28 cellular contexts compared by ENCODE assay signal in the genomic region with DNA sequence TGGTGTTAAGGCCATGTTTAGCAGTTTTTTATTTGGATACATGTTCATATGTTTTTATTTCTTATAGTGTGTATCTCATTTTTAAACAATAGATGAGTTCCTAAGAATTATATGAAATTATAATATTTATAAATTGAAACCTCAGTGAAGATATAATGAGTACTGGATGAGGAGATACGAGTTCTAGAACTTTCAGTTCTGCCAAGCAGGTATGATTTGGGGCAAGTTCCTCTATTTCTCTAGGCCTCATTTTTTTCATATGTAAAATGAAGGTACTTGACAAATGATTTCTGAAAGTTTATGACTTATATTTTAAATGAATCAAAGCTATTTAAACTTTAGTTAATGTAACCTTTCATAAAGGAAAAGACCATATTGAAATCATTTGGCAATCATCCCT.
"Had no signal": no experiment of that assay in that cellular context is flagged by ENCODE, and none has a peak within 500 bp of the region (broad histone marks: within the 10 kb centered on the region; RNA-seq: fewer than 3 reads in every experiment).

No MANE protein-coding gene starts in this region.

- H3K27me3 ChIP-seq: heart right ventricle, hepatocyte, pancreas, right lobe of liver, testis, tibial artery, upper lobe of right lung had no signal

- H3K4me1 Mint-ChIP-seq: nephron; neural crest cell; stimulated activated memory B cell treated with anti-CD40 and anti-IgM and Interleukin-4, amounts not matched to agents 10 μg/mL and 1 μg/mL and 100 μg/mL, for 72 hours; stimulated activated naive CD8-positive, alpha-beta T cell treated with anti-CD3 and anti-CD28 coated beads, Interleukin-15, amount 100 ng/mL, for 72 hours had no signal

- H2AFZ ChIP-seq: hepatocyte had no signal

- H3K27me3 Mint-ChIP-seq: naive thymus-derived CD8-positive, alpha-beta T cell; stimulated activated memory B cell treated with anti-CD40 and anti-IgM and Interleukin-4, amounts not matched to agents 10 μg/mL and 1 μg/mL and 100 μg/mL, for 72 hours; stimulated activated naive CD8-positive, alpha-beta T cell treated with anti-CD3 and anti-CD28 coated beads, Interleukin-15, amount 100 ng/mL, for 72 hours had no signal

- H3K9me3 ChIP-seq: heart right ventricle, left ventricle myocardium inferior, mucosa of descending colon, pancreas, prostate gland, right lobe of liver, testis, tibial artery, upper lobe of right lung had no signal

- H3K36me3 Mint-ChIP-seq: naive thymus-derived CD8-positive, alpha-beta T cell; stimulated activated memory B cell treated with anti-CD40 and anti-IgM and Interleukin-4, amounts not matched to agents 10 μg/mL and 1 μg/mL and 100 μg/mL, for 72 hours had no signal

- H3K9me3 Mint-ChIP-seq: naive thymus-derived CD8-positive, alpha-beta T cell; nephron; neural crest cell; stimulated activated memory B cell treated with anti-CD40 and anti-IgM and Interleukin-4, amounts not matched to agents 10 μg/mL and 1 μg/mL and 100 μg/mL, for 72 hours; stimulated activated naive CD8-positive, alpha-beta T cell treated with anti-CD3 and anti-CD28 coated beads, Interleukin-15, amount 100 ng/mL, for 72 hours had no signal

- H3K27ac ChIP-seq: heart right ventricle, hepatocyte, left ventricle myocardium inferior, pancreas, prostate gland, right lobe of liver, testis, tibial artery, upper lobe of right lung had no signal

- H3K36me3 ChIP-seq: heart right ventricle, left ventricle myocardium inferior, pancreas, prostate gland, right lobe of liver, tibial artery, upper lobe of right lung had no signal

- H3K4me2 ChIP-seq: hepatocyte, smooth muscle cell had no signal

- H3K4me1 ChIP-seq: heart right ventricle, left ventricle myocardium inferior, prostate gland, right lobe of liver, testis, tibial artery, upper lobe of right lung had no signal

- DNase-seq: heart right ventricle; islet precursor cell; left ventricle myocardium inferior; midbrain; mucosa of descending colon; naive thymus-derived CD8-positive, alpha-beta T cell; nucleus accumbens; pancreas; posterior cingulate gyrus; retina; right lobe of liver; stimulated activated CD4-positive, alpha-beta T cell treated with anti-CD3 and anti-CD28 coated beads, Interleukin-1b, Interleukin-23, amount 100 ng/mL, for 48 hours; stimulated activated CD4-positive, alpha-beta T cell treated with anti-CD3 and anti-CD28 coated beads, Interleukin-2, amount 100 ng/mL, for 48 hours; stimulated activated CD4-positive, alpha-beta T cell treated with anti-CD3 and anti-CD28 coated beads, Interleukin-4, amount 100 ng/mL, for 4 hours; stimulated activated CD8-positive, alpha-beta memory T cell treated with anti-CD3 and anti-CD28 coated beads, Interleukin-4, amount 100 ng/mL, for 48 hours; stimulated activated naive CD4-positive, alpha-beta T cell treated with Interleukin-2 at 50 U/mL for 16 hours; stimulated activated naive CD8-positive, alpha-beta T cell treated with anti-CD3 and anti-CD28 coated beads, Interleukin-15, amount 100 ng/mL, for 72 hours; testis; tibial artery; trophoblast cell; upper lobe of right lung had no signal

- H3K27ac Mint-ChIP-seq: naive thymus-derived CD8-positive, alpha-beta T cell; nephron; stimulated activated memory B cell treated with anti-CD40 and anti-IgM and Interleukin-4, amounts not matched to agents 10 μg/mL and 1 μg/mL and 100 μg/mL, for 72 hours; stimulated activated naive CD8-positive, alpha-beta T cell treated with anti-CD3 and anti-CD28 coated beads, Interleukin-15, amount 100 ng/mL, for 72 hours had no signal

- H3K79me2 ChIP-seq: hepatocyte had no signal

- H3K4me3 Mint-ChIP-seq: naive thymus-derived CD8-positive, alpha-beta T cell; nephron; neural crest cell; stimulated activated memory B cell treated with anti-CD40 and anti-IgM and Interleukin-4, amounts not matched to agents 10 μg/mL and 1 μg/mL and 100 μg/mL, for 72 hours; stimulated activated naive CD8-positive, alpha-beta T cell treated with anti-CD3 and anti-CD28 coated beads, Interleukin-15, amount 100 ng/mL, for 72 hours had no signal

- H3K4me3 ChIP-seq: heart right ventricle, hepatocyte, left ventricle myocardium inferior, lung, mucosa of descending colon, pancreas, prostate gland, right lobe of liver, smooth muscle cell, testis, tibial artery, upper lobe of right lung had no signal

- ATAC-seq: heart right ventricle; mucosa of descending colon; pancreas; right lobe of liver; stimulated activated memory B cell treated with anti-CD40 and anti-IgM and Interleukin-4, amounts not matched to agents 10 μg/mL and 1 μg/mL and 100 μg/mL, for 72 hours; stimulated activated naive CD8-positive, alpha-beta T cell treated with anti-CD3 and anti-CD28 coated beads, Interleukin-15, amount 100 ng/mL, for 72 hours; upper lobe of right lung had no signal
